1 cellular context compared by ENCODE assay signal in the genomic region with DNA sequence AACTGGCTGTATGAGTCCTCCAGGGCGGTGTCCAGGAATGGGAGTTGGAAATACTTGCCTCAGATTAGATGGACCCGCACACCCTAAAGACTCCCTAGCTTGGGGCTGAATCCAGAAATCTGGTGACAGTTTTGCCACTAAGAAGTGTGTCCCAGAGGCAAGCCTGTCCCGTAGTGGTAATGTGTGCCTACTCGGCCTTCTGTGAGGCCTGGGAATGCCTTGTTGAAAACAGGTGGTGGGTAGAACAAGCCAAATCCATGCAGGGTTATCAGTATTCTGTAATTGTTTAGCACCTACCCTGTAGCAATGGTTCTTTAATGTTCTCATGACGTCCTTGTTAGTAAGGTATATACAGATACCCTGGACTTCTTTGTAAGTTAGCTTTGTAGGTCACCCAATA.
TF ChIP-seq lines count a peak whose summit lies in the region.

No MANE protein-coding gene starts in this region.

TF ChIP-seq in GM23338, 12 proteins besides CTCF, POLR2A, EP300 and RAD21:
- TF ChIP-seq, protein P1, sequence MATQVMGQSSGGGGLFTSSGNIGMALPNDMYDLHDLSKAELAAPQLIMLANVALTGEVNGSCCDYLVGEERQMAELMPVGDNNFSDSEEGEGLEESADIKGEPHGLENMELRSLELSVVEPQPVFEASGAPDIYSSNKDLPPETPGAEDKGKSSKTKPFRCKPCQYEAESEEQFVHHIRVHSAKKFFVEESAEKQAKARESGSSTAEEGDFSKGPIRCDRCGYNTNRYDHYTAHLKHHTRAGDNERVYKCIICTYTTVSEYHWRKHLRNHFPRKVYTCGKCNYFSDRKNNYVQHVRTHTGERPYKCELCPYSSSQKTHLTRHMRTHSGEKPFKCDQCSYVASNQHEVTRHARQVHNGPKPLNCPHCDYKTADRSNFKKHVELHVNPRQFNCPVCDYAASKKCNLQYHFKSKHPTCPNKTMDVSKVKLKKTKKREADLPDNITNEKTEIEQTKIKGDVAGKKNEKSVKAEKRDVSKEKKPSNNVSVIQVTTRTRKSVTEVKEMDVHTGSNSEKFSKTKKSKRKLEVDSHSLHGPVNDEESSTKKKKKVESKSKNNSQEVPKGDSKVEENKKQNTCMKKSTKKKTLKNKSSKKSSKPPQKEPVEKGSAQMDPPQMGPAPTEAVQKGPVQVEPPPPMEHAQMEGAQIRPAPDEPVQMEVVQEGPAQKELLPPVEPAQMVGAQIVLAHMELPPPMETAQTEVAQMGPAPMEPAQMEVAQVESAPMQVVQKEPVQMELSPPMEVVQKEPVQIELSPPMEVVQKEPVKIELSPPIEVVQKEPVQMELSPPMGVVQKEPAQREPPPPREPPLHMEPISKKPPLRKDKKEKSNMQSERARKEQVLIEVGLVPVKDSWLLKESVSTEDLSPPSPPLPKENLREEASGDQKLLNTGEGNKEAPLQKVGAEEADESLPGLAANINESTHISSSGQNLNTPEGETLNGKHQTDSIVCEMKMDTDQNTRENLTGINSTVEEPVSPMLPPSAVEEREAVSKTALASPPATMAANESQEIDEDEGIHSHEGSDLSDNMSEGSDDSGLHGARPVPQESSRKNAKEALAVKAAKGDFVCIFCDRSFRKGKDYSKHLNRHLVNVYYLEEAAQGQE (IDR thresholded peaks at IDR 0.05; ENCODE audit: unreplicated experiment), result no peak
- TF ChIP-seq CREB1 (CRISPR knock-in tag; IDR thresholded peaks at IDR 0.05; ENCODE audit: low read depth) (no peak), POLR2AphosphoS5 (IDR thresholded peaks at IDR 0.05; ENCODE audit: low read depth) (no peak), STAT1 (IDR thresholded peaks at IDR 0.05; ENCODE audit: unreplicated experiment) (no peak), EZH2phosphoT487 (IDR thresholded peaks at IDR 0.05; ENCODE audit: unreplicated experiment) (no peak), JUNB (IDR thresholded peaks at IDR 0.05; ENCODE audit: unreplicated experiment) (no peak), NANOG (IDR thresholded peaks at IDR 0.05; ENCODE audit: borderline replicate concordance) (no peak), ZNF114 (CRISPR knock-in tag; IDR thresholded peaks at IDR 0.05) (no peak), ZNF331 (CRISPR knock-in tag; IDR thresholded peaks at IDR 0.05; ENCODE audit: low read depth) (no peak), EZH2 (IDR thresholded peaks at IDR 0.05; ENCODE audit: low read depth, unreplicated experiment) (no peak)
- TF ChIP-seq, protein P2, sequence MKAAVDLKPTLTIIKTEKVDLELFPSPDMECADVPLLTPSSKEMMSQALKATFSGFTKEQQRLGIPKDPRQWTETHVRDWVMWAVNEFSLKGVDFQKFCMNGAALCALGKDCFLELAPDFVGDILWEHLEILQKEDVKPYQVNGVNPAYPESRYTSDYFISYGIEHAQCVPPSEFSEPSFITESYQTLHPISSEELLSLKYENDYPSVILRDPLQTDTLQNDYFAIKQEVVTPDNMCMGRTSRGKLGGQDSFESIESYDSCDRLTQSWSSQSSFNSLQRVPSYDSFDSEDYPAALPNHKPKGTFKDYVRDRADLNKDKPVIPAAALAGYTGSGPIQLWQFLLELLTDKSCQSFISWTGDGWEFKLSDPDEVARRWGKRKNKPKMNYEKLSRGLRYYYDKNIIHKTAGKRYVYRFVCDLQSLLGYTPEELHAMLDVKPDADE (IDR thresholded peaks at IDR 0.05), result no peak
- TF ChIP-seq, protein P3, sequence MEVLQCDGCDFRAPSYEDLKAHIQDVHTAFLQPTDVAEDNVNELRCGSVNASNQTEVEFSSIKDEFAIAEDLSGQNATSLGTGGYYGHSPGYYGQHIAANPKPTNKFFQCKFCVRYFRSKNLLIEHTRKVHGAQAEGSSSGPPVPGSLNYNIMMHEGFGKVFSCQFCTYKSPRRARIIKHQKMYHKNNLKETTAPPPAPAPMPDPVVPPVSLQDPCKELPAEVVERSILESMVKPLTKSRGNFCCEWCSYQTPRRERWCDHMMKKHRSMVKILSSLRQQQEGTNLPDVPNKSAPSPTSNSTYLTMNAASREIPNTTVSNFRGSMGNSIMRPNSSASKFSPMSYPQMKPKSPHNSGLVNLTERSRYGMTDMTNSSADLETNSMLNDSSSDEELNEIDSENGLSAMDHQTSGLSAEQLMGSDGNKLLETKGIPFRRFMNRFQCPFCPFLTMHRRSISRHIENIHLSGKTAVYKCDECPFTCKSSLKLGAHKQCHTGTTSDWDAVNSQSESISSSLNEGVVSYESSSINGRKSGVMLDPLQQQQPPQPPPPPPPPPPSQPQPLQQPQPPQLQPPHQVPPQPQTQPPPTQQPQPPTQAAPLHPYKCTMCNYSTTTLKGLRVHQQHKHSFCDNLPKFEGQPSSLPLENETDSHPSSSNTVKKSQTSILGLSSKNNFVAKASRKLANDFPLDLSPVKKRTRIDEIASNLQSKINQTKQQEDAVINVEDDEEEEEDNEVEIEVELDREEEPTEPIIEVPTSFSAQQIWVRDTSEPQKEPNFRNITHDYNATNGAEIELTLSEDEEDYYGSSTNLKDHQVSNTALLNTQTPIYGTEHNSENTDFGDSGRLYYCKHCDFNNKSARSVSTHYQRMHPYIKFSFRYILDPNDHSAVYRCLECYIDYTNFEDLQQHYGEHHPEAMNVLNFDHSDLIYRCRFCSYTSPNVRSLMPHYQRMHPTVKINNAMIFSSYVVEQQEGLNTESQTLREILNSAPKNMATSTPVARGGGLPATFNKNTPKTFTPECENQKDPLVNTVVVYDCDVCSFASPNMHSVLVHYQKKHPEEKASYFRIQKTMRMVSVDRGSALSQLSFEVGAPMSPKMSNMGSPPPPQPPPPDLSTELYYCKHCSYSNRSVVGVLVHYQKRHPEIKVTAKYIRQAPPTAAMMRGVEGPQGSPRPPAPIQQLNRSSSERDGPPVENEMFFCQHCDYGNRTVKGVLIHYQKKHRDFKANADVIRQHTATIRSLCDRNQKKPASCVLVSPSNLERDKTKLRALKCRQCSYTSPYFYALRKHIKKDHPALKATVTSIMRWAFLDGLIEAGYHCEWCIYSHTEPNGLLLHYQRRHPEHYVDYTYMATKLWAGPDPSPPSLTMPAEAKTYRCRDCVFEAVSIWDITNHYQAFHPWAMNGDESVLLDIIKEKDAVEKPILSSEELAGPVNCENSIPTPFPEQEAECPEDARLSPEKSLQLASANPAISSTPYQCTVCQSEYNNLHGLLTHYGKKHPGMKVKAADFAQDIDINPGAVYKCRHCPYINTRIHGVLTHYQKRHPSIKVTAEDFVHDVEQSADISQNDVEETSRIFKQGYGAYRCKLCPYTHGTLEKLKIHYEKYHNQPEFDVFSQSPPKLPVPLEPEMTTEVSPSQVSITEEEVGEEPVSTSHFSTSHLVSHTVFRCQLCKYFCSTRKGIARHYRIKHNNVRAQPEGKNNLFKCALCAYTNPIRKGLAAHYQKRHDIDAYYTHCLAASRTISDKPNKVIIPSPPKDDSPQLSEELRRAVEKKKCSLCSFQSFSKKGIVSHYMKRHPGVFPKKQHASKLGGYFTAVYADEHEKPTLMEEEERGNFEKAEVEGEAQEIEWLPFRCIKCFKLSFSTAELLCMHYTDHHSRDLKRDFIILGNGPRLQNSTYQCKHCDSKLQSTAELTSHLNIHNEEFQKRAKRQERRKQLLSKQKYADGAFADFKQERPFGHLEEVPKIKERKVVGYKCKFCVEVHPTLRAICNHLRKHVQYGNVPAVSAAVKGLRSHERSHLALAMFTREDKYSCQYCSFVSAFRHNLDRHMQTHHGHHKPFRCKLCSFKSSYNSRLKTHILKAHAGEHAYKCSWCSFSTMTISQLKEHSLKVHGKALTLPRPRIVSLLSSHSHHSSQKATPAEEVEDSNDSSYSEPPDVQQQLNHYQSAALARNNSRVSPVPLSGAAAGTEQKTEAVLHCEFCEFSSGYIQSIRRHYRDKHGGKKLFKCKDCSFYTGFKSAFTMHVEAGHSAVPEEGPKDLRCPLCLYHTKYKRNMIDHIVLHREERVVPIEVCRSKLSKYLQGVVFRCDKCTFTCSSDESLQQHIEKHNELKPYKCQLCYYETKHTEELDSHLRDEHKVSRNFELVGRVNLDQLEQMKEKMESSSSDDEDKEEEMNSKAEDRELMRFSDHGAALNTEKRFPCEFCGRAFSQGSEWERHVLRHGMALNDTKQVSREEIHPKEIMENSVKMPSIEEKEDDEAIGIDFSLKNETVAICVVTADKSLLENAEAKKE (CRISPR knock-in tag; IDR thresholded peaks at IDR 0.05), result no peak
TF ChIP-seq in GM23338: peak in this region for 0.
